In the genomic region with DNA sequence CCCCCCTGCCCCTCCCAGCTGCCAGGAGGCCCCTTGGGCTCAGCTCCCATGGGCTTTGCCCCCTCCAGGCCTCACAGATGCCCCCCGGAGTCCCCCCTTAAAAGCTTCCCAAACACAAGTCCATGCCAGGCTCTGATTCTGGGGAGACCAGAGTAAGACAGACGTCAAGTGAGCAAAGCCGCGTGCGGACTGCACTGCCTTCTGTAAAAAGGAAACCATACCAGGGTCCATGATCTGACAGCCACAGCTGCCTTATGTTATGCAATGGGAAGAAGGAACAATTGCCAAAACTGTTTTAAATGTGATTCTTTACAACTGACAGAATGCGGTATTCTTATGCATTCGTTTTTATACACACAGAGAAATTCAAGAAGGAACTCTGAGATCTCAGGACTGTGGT, we compare ENCODE assay signal across 1 cellular context.
TF ChIP-seq lines count a peak whose summit lies in the region.

No MANE protein-coding gene starts in this region.

TF ChIP-seq in IMR-90, 13 proteins besides CTCF, POLR2A, EP300 and RAD21:
- no peak for TF ChIP-seq BHLHE40 (IDR thresholded peaks at IDR 0.05; ENCODE audit: low read depth, low read length)
- TF ChIP-seq MXI1 (IDR thresholded peaks at IDR 0.05; ENCODE audit: borderline replicate concordance, low read depth, low read length), result no peak
- no peak for TF ChIP-seq RCOR1 (IDR thresholded peaks at IDR 0.05; ENCODE audit: insufficient replicate concordance, low read length)
- TF ChIP-seq, protein P1, sequence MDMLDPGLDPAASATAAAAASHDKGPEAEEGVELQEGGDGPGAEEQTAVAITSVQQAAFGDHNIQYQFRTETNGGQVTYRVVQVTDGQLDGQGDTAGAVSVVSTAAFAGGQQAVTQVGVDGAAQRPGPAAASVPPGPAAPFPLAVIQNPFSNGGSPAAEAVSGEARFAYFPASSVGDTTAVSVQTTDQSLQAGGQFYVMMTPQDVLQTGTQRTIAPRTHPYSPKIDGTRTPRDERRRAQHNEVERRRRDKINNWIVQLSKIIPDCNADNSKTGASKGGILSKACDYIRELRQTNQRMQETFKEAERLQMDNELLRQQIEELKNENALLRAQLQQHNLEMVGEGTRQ (IDR thresholded peaks at IDR 0.05; ENCODE audit: low read depth, low read length), result no peak
- TF ChIP-seq CEBPB (IDR thresholded peaks at IDR 0.05; ENCODE audit: low read depth, low read length), result no peak
- no peak for TF ChIP-seq RFX5 (IDR thresholded peaks at IDR 0.05; ENCODE audit: low read depth, low read length)
- no peak for TF ChIP-seq FOS (IDR thresholded peaks at IDR 0.05; ENCODE audit: low read depth, low read length)
- no peak for TF ChIP-seq SMC3 (IDR thresholded peaks at IDR 0.05; ENCODE audit: low read depth, low read length)
- no peak for TF ChIP-seq MAFK (IDR thresholded peaks at IDR 0.05; ENCODE audit: low read depth, low read length)
- no peak for TF ChIP-seq MAZ (IDR thresholded peaks at IDR 0.05; ENCODE audit: borderline replicate concordance, low read depth, low read length)
- TF ChIP-seq, protein P2, sequence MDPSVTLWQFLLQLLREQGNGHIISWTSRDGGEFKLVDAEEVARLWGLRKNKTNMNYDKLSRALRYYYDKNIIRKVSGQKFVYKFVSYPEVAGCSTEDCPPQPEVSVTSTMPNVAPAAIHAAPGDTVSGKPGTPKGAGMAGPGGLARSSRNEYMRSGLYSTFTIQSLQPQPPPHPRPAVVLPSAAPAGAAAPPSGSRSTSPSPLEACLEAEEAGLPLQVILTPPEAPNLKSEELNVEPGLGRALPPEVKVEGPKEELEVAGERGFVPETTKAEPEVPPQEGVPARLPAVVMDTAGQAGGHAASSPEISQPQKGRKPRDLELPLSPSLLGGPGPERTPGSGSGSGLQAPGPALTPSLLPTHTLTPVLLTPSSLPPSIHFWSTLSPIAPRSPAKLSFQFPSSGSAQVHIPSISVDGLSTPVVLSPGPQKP (IDR thresholded peaks at IDR 0.05; ENCODE audit: borderline replicate concordance, low read depth, low read length), result no peak
- no peak for TF ChIP-seq NFE2L2 (IDR thresholded peaks at IDR 0.05; ENCODE audit: low read depth, low read length)
- no peak for TF ChIP-seq CHD1 (IDR thresholded peaks at IDR 0.05; ENCODE audit: low read depth, low read length)
TF ChIP-seq in IMR-90: peak in this region for 0.
